ENCODE assay signal across 21 cellular contexts in genomic region chr11:121714356-121714755, GRCh38.
"Had no signal": no experiment of that assay in that cellular context is flagged by ENCODE, and none has a peak within 500 bp of the region (broad histone marks: within the 10 kb centered on the region; RNA-seq: fewer than 3 reads in every experiment).

No MANE protein-coding gene starts in this region.

- H3K4me3 ChIP-seq: lower lobe of right lung, neural progenitor cell, spleen, testis, vagina had no signal

- H3K9me3 ChIP-seq: lower lobe of right lung, spleen, testis, vagina had no signal

- H3K27me3 ChIP-seq: neural progenitor cell, testis, vagina had no signal

- H3K9ac ChIP-seq: neural progenitor cell had no signal

- H3K4me1 ChIP-seq: lower lobe of right lung, spleen, testis, vagina had no signal

- DNase-seq: activated CD4-positive, alpha-beta T cell treated with anti-CD3 and anti-CD28 coated beads, Interleukin-2, amount 50 U/mL, for 1 hour; activated CD4-positive, CD25-positive, alpha-beta regulatory T cell treated with anti-CD3 and anti-CD28 coated beads, Interleukin-2, amount 50 U/mL, for 72 hours; activated CD8-positive, alpha-beta T cell treated with anti-CD3 and anti-CD28 coated beads, Interleukin-2, amount 10 ng/mL, durations not matched to agents 7 days and 5 days; activated gamma-delta T cell; activated naive CD4-positive, alpha-beta T cell treated with anti-CD3 and anti-CD28 coated beads, Interleukin-2, amount 50 U/mL, for 16 hours; anterior cingulate cortex; caudate nucleus; effector CD4-positive, alpha-beta T cell; kidney; lower lobe of right lung; naive B cell; retina; spleen; stimulated activated CD4-positive, alpha-beta T cell treated with anti-CD3 and anti-CD28 coated beads, Interleukin-4, amount 100 ng/mL, for 1 hour; stimulated activated naive CD4-positive, alpha-beta T cell; testis; trophoblast cell; WERI-Rb-1 had no signal

- H2AFZ ChIP-seq: neural progenitor cell had no signal

- ATAC-seq: activated CD8-positive, alpha-beta T cell treated with anti-CD3 and anti-CD28 coated beads, Interleukin-2, amount 10 ng/mL, durations not matched to agents 7 days and 5 days; left lobe of liver; lower lobe of right lung had no signal

- H3K4me2 ChIP-seq: neural progenitor cell had no signal

- H3K27ac ChIP-seq: lower lobe of right lung, neural progenitor cell, spleen, testis, vagina, WERI-Rb-1 had no signal

- H3K36me3 ChIP-seq: lower lobe of right lung, neural progenitor cell, spleen, vagina, WERI-Rb-1 had no signal
